ENCODE assay signal across 27 cellular contexts in the genomic region with DNA sequence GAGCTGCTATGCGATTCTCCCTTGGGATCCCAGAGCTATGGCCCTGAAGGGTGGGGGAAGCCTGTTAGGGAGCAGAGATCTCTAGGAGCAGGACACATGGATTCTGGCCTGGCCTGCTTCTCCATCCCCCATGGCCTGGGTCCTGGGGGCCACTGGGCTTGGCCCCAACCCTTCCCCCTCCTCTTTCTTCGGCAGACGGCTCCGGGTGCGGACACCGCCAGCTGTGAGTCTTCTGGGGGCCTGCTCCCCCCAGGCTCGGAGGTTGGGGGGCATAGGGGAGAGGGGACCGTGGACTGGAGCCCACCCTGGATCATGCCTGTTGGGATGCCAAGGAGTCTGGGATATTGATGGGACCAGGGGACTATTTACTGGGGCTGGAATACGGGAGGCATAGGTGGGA. TPM values are rescaled to one million over a fixed set of nuclear protein-coding genes. Genes with fewer than 3 reads are reported as not detected.
"Had no signal": no experiment of that assay in that cellular context is flagged by ENCODE, and none has a peak within 500 bp of the region (broad histone marks: within the 10 kb centered on the region; RNA-seq: fewer than 3 reads in every experiment).

No MANE protein-coding gene starts in this region.

- H3K9me3 ChIP-seq: esophagus muscularis mucosa, gastroesophageal sphincter, heart left ventricle, lower lobe of right lung, ovary, psoas muscle, spleen, suprapubic skin, thyroid gland, vagina had no signal

- DNase-seq: dermis blood vessel endothelial cell; effector memory CD4-positive, alpha-beta T cell; foreskin keratinocyte; left ventricle myocardium superior; lower lobe of right lung; naive thymus-derived CD8-positive, alpha-beta T cell; nephron progenitor cell; nucleus accumbens; ovary; psoas muscle; right cardiac atrium; spleen; stimulated activated CD4-positive, alpha-beta T cell treated with anti-CD3 and anti-CD28 coated beads, Interleukin-4, amount 100 ng/mL, for 4 hours; stimulated activated naive CD4-positive, alpha-beta T cell; stimulated activated naive CD8-positive, alpha-beta T cell treated with anti-CD3 and anti-CD28 coated beads, Interleukin-15, amount 100 ng/mL, for 72 hours; thyroid gland; trophoblast cell had no signal

- H3K36me3 Mint-ChIP-seq: naive thymus-derived CD8-positive, alpha-beta T cell had no signal

- H3K27me3 ChIP-seq: esophagus muscularis mucosa, foreskin keratinocyte, gastroesophageal sphincter, heart left ventricle, hepatocyte, ovary, spleen, suprapubic skin, thyroid gland, vagina had no signal

- ATAC-seq: foreskin keratinocyte; gastroesophageal sphincter; heart left ventricle; left ventricle myocardium superior; lower lobe of right lung; naive thymus-derived CD8-positive, alpha-beta T cell; psoas muscle; right cardiac atrium; stimulated activated naive CD8-positive, alpha-beta T cell treated with anti-CD3 and anti-CD28 coated beads, Interleukin-15, amount 100 ng/mL, for 72 hours had no signal

- H2AFZ ChIP-seq: hepatocyte had no signal

- H3K27ac ChIP-seq: coronary artery, esophagus muscularis mucosa, foreskin keratinocyte, gastroesophageal sphincter, heart left ventricle, hepatocyte, lower lobe of right lung, ovary, psoas muscle, skin epidermis, spleen, suprapubic skin, thyroid gland, vagina had no signal

- H3K79me2 ChIP-seq: hepatocyte had no signal

- H3K36me3 ChIP-seq: ovary had no signal

- H3K4me2 ChIP-seq: hepatocyte had no signal

- H3K4me3 Mint-ChIP-seq: nephron progenitor cell; stimulated activated naive CD8-positive, alpha-beta T cell treated with anti-CD3 and anti-CD28 coated beads, Interleukin-15, amount 100 ng/mL, for 72 hours had no signal

- FAIRE-seq: endothelial cell of umbilical vein had no signal

- H3K9me3 Mint-ChIP-seq: naive thymus-derived CD8-positive, alpha-beta T cell; nephron progenitor cell; stimulated activated naive CD8-positive, alpha-beta T cell treated with anti-CD3 and anti-CD28 coated beads, Interleukin-15, amount 100 ng/mL, for 72 hours had no signal

- H3K4me3 ChIP-seq: coronary artery, esophagus muscularis mucosa, gastroesophageal sphincter, heart left ventricle, hepatocyte, lower lobe of right lung, ovary, psoas muscle, skin epidermis, spleen, suprapubic skin, thyroid gland, vagina had no signal

- H3K27me3 Mint-ChIP-seq: naive thymus-derived CD8-positive, alpha-beta T cell; stimulated activated naive CD8-positive, alpha-beta T cell treated with anti-CD3 and anti-CD28 coated beads, Interleukin-15, amount 100 ng/mL, for 72 hours had no signal

RNA-seq across cellular contexts. Expression of gene FAM186B, which starts 27.0 kb away (rescaled TPM):
- total RNA-seq: epithelial cell of proximal tubule, vagina had no signal
